Comparison of ENCODE assay signal across 3 cellular contexts in the genomic region with DNA sequence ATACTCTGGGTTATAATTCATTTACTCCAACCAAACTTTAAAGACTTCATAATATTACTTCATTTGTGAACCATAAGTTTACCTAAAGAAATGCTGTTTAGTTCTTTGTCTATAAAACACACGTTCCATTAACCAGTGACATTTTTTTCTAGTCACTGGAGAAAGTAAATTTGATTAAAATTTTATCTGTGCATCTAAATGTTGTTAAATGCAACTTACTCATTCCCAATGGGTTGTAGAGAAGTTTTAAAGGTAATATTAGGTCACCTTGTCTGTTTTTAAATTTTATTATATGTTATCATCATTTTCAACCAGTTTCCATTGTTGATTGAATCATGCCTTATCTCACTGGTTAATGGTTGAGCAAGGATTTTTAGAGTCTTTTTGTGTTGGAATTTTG.
"Had no signal": no experiment of that assay in that cellular context is flagged by ENCODE, and none has a peak within 500 bp of the region (broad histone marks: within the 10 kb centered on the region; RNA-seq: fewer than 3 reads in every experiment).

No MANE protein-coding gene starts in this region.

- H3K4me3 ChIP-seq: GM12878 had no signal

- ATAC-seq: GM12878 had no signal

- DNase-seq: GDM1, GF-D8 had no signal
